In genomic region chr5:137888875-137889759, GRCh38 we compare ENCODE assay signal across 1 cellular context.
TF ChIP-seq lines count a peak whose summit lies in the region.

TSS of gene PKD2L2 (plus strand) at chr5:137889457. CDS start at chr5:137889492, 35 bp downstream.

TF ChIP-seq in K562, 482 proteins besides CTCF, POLR2A, EP300 and RAD21 (continued from another document and continues in another):
- TF ChIP-seq MITF (IDR thresholded peaks at IDR 0.05) (no peak), MED1 (CRISPR knock-in tag; IDR thresholded peaks at IDR 0.05; ENCODE audit: borderline replicate concordance) (no peak), BHLHE40 (IDR thresholded peaks at IDR 0.05; ENCODE audit: low read length) (0 out of 2 replicates have a peak, but pooled peaks have one; percentile 17), ADNP (tag; IDR thresholded peaks at IDR 0.05) (peak; percentile 97), NFATC3 (IDR thresholded peaks at IDR 0.05) (no peak), ZNF445 (CRISPR knock-in tag; IDR thresholded peaks at IDR 0.05; ENCODE audit: low read depth) (no peak), MAFG (tag; conservative IDR thresholded peaks at IDR 0.05) (no peak), POLR2G (IDR thresholded peaks at IDR 0.05; ENCODE audit: low read depth, low read length) (peak; percentile 97), SLC30A9 (CRISPR knock-in tag; IDR thresholded peaks at IDR 0.05) (no peak), ZNF24 (IDR thresholded peaks at IDR 0.05) (peak; percentile 19; the same call in 1 of the 2 replicates), SIX5 (IDR thresholded peaks at IDR 0.05; ENCODE audit: borderline replicate concordance in 1 of 2, insufficient read depth in 1 of 2, low read depth in 1 of 2, low read length in 2 of 2) (no peak), GTF3C2 (IDR thresholded peaks at IDR 0.05; ENCODE audit: borderline replicate concordance, extremely low read depth, insufficient read length) (no peak), HINFP (tag; conservative IDR thresholded peaks at IDR 0.05; ENCODE audit: low read depth) (0 out of 2 replicates have a peak, but pooled peaks have one; percentile 7), WHSC1 (IDR thresholded peaks at IDR 0.05; ENCODE audit: low read length) (no peak), GTF2B (IDR thresholded peaks at IDR 0.05; ENCODE audit: extremely low read depth, insufficient read length) (no peak), BRF2 (IDR thresholded peaks at IDR 0.05; ENCODE audit: borderline replicate concordance, insufficient read depth, insufficient read length) (no peak), JUND (IDR thresholded peaks at IDR 0.05; ENCODE audit: borderline replicate concordance, low read depth, low read length) (no peak), JUND (tag; IDR thresholded peaks at IDR 0.05; ENCODE audit: borderline replicate concordance, low read depth, low read length) (peak; percentile 19; the same call in 1 of the 3 replicates), ESRRA (IDR thresholded peaks at IDR 0.05; ENCODE audit: borderline replicate concordance, low read depth) (peak; percentile 85), SRSF3 (IDR thresholded peaks at IDR 0.05; ENCODE audit: insufficient read depth, low read length) (no peak), RFX5 (IDR thresholded peaks at IDR 0.05; ENCODE audit: low read depth, low read length) (no peak), DDX20 (tag; IDR thresholded peaks at IDR 0.05; ENCODE audit: low read depth) (no peak), BRD9 (IDR thresholded peaks at IDR 0.05; ENCODE audit: low read depth, partially characterized antibody) (no peak), PKNOX1 (IDR thresholded peaks at IDR 0.05) (no peak), NCOA4 (IDR thresholded peaks at IDR 0.05; ENCODE audit: partially characterized antibody) (peak; percentile 35), ARID3A (IDR thresholded peaks at IDR 0.05; ENCODE audit: borderline replicate concordance, low read depth, low read length) (no peak), XRCC3 (IDR thresholded peaks at IDR 0.05) (no peak), GTF2A2 (tag; IDR thresholded peaks at IDR 0.05) (no peak), MXI1 (IDR thresholded peaks at IDR 0.05; ENCODE audit: low read depth, low read length) (no peak), NR2C1 (IDR thresholded peaks at IDR 0.05) (no peak), NR2C1 (tag; IDR thresholded peaks at IDR 0.05) (no peak; the same call in 1 of the 2 replicates), MTF1 (CRISPR knock-in tag; IDR thresholded peaks at IDR 0.05; ENCODE audit: borderline replicate concordance) (no peak), FOXJ2 (tag; IDR thresholded peaks at IDR 0.05) (peak; percentile 47; the same call in 1 of the 2 replicates), ZFP1 (CRISPR knock-in tag; IDR thresholded peaks at IDR 0.05) (no peak), ATF6 (CRISPR knock-in tag; IDR thresholded peaks at IDR 0.05) (peak; percentile 97; the same call in 1 of the 2 replicates), ZNF212 (CRISPR knock-in tag; IDR thresholded peaks at IDR 0.05) (no peak), TEAD4 (IDR thresholded peaks at IDR 0.05; ENCODE audit: low read length) (no peak), TEAD4 (CRISPR knock-in tag; IDR thresholded peaks at IDR 0.05; ENCODE audit: borderline replicate concordance) (no peak), NR2F6 (CRISPR knock-in tag; IDR thresholded peaks at IDR 0.05) (no peak), PHTF2 (CRISPR knock-in tag; IDR thresholded peaks at IDR 0.05) (no peak), ARHGAP35 (IDR thresholded peaks at IDR 0.05; ENCODE audit: partially characterized antibody) (no peak), KDM2B (CRISPR knock-in tag; IDR thresholded peaks at IDR 0.05) (no peak), BRCA1 (IDR thresholded peaks at IDR 0.05) (no peak), BRCA1 (CRISPR knock-in tag; IDR thresholded peaks at IDR 0.05) (no peak)
- TF ChIP-seq, protein P1, sequence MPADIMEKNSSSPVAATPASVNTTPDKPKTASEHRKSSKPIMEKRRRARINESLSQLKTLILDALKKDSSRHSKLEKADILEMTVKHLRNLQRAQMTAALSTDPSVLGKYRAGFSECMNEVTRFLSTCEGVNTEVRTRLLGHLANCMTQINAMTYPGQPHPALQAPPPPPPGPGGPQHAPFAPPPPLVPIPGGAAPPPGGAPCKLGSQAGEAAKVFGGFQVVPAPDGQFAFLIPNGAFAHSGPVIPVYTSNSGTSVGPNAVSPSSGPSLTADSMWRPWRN (IDR thresholded peaks at IDR 0.05; ENCODE audit: low read depth), result no peak
- TF ChIP-seq, protein P2, sequence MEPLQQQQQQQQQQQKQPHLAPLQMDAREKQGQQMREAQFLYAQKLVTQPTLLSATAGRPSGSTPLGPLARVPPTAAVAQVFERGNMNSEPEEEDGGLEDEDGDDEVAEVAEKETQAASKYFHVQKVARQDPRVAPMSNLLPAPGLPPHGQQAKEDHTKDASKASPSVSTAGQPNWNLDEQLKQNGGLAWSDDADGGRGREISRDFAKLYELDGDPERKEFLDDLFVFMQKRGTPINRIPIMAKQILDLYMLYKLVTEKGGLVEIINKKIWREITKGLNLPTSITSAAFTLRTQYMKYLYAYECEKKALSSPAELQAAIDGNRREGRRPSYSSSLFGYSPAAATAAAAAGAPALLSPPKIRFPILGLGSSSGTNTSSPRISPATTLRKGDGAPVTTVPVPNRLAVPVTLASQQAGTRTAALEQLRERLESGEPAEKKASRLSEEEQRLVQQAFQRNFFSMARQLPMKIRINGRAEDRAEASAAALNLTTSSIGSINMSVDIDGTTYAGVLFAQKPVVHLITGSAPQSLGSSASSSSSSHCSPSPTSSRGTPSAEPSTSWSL (CRISPR knock-in tag; IDR thresholded peaks at IDR 0.05; ENCODE audit: borderline replicate concordance), result no peak
- TF ChIP-seq, protein P3, sequence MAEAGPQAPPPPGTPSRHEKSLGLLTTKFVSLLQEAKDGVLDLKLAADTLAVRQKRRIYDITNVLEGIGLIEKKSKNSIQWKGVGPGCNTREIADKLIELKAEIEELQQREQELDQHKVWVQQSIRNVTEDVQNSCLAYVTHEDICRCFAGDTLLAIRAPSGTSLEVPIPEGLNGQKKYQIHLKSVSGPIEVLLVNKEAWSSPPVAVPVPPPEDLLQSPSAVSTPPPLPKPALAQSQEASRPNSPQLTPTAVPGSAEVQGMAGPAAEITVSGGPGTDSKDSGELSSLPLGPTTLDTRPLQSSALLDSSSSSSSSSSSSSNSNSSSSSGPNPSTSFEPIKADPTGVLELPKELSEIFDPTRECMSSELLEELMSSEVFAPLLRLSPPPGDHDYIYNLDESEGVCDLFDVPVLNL (CRISPR knock-in tag; IDR thresholded peaks at IDR 0.05; ENCODE audit: low read depth), result no peak
- TF ChIP-seq, protein P4, sequence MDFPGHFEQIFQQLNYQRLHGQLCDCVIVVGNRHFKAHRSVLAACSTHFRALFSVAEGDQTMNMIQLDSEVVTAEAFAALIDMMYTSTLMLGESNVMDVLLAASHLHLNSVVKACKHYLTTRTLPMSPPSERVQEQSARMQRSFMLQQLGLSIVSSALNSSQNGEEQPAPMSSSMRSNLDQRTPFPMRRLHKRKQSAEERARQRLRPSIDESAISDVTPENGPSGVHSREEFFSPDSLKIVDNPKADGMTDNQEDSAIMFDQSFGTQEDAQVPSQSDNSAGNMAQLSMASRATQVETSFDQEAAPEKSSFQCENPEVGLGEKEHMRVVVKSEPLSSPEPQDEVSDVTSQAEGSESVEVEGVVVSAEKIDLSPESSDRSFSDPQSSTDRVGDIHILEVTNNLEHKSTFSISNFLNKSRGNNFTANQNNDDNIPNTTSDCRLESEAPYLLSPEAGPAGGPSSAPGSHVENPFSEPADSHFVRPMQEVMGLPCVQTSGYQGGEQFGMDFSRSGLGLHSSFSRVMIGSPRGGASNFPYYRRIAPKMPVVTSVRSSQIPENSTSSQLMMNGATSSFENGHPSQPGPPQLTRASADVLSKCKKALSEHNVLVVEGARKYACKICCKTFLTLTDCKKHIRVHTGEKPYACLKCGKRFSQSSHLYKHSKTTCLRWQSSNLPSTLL (IDR thresholded peaks at IDR 0.05), result no peak
